1 cellular context compared by ENCODE assay signal in genomic region chr1:58755468-58755872, GRCh38.
TF ChIP-seq lines count a peak whose summit lies in the region.

No MANE protein-coding gene starts in this region.

TF ChIP-seq in HepG2, 621 proteins besides CTCF, POLR2A, EP300 and RAD21 (continued from another document and continues in another):
- TF ChIP-seq PBX3 (CRISPR knock-in tag; IDR thresholded peaks at IDR 0.05; ENCODE audit: borderline replicate concordance) (no peak), RFX1 (IDR thresholded peaks at IDR 0.05) (no peak), ZNF773 (CRISPR knock-in tag; IDR thresholded peaks at IDR 0.05; ENCODE audit: borderline replicate concordance) (no peak), GABPB1 (CRISPR knock-in tag; IDR thresholded peaks at IDR 0.05) (peak; percentile 90), EHMT2 (IDR thresholded peaks at IDR 0.05; ENCODE audit: borderline replicate concordance, low read depth, low read length) (peak; percentile 47; the same call in 1 of the 2 replicates), LBX2 (CRISPR knock-in tag; IDR thresholded peaks at IDR 0.05; ENCODE audit: borderline replicate concordance) (no peak), SKIL (CRISPR knock-in tag; IDR thresholded peaks at IDR 0.05; ENCODE audit: borderline replicate concordance) (peak; percentile 38; the same call in 1 of the 2 replicates), IKZF4 (CRISPR knock-in tag; IDR thresholded peaks at IDR 0.05; ENCODE audit: borderline replicate concordance, low read depth, not compliant biosample characterization) (no peak), SRY (CRISPR knock-in tag; IDR thresholded peaks at IDR 0.05) (no peak), CSRNP1 (CRISPR knock-in tag; IDR thresholded peaks at IDR 0.05) (peak; percentile 44; the same call in 1 of the 2 replicates), ZNF329 (CRISPR knock-in tag; IDR thresholded peaks at IDR 0.05; ENCODE audit: low read depth) (no peak), USF2 (IDR thresholded peaks at IDR 0.05; ENCODE audit: low read depth, low read length) (peak; percentile 54; the same call in 1 of the 2 replicates), USF2 (CRISPR knock-in tag; IDR thresholded peaks at IDR 0.05; ENCODE audit: borderline replicate concordance) (peak; percentile 51; the same call in 1 of the 2 replicates), MLX (CRISPR knock-in tag; IDR thresholded peaks at IDR 0.05) (peak; percentile 98), ZMYM3 (CRISPR knock-in tag; IDR thresholded peaks at IDR 0.05) (peak; percentile 36; the same call in 1 of the 2 replicates), ZNF775 (CRISPR knock-in tag; IDR thresholded peaks at IDR 0.05; ENCODE audit: borderline replicate concordance) (no peak), DZIP1 (CRISPR knock-in tag; IDR thresholded peaks at IDR 0.05) (no peak), THAP11 (CRISPR knock-in tag; IDR thresholded peaks at IDR 0.05) (peak; percentile 73), ZNF552 (CRISPR knock-in tag; IDR thresholded peaks at IDR 0.05; ENCODE audit: borderline replicate concordance) (peak; percentile 62; the same call in 1 of the 2 replicates), PPARG (CRISPR knock-in tag; conservative IDR thresholded peaks at IDR 0.05) (no peak), ZNF136 (CRISPR knock-in tag; IDR thresholded peaks at IDR 0.05; ENCODE audit: low read depth) (no peak), CHD4 (IDR thresholded peaks at IDR 0.05; ENCODE audit: borderline replicate concordance, low read length) (no peak), PHB2 (IDR thresholded peaks at IDR 0.05; ENCODE audit: partially characterized antibody) (no peak), ISL2 (CRISPR knock-in tag; IDR thresholded peaks at IDR 0.05) (0 out of 2 replicates have a peak, but pooled peaks have one; percentile 28), RFX3 (CRISPR knock-in tag; IDR thresholded peaks at IDR 0.05) (no peak), TCF12 (IDR thresholded peaks at IDR 0.05) (no peak), TCF12 (CRISPR knock-in tag; IDR thresholded peaks at IDR 0.05) (0 out of 2 replicates have a peak, but pooled peaks have one; percentile 62), ZNF326 (CRISPR knock-in tag; IDR thresholded peaks at IDR 0.05; ENCODE audit: borderline replicate concordance) (no peak), ZNF276 (CRISPR knock-in tag; IDR thresholded peaks at IDR 0.05; ENCODE audit: low read depth) (no peak), KDM6A (CRISPR knock-in tag; IDR thresholded peaks at IDR 0.05; ENCODE audit: low read depth) (peak; percentile 62; the same call in 1 of the 2 replicates), ZNF253 (CRISPR knock-in tag; IDR thresholded peaks at IDR 0.05; ENCODE audit: borderline replicate concordance) (no peak), NFAT5 (CRISPR knock-in tag; IDR thresholded peaks at IDR 0.05) (no peak), PRDM10 (CRISPR knock-in tag; IDR thresholded peaks at IDR 0.05; ENCODE audit: low read depth) (peak; percentile 59; the same call in 1 of the 2 replicates)
